In the genomic region with DNA sequence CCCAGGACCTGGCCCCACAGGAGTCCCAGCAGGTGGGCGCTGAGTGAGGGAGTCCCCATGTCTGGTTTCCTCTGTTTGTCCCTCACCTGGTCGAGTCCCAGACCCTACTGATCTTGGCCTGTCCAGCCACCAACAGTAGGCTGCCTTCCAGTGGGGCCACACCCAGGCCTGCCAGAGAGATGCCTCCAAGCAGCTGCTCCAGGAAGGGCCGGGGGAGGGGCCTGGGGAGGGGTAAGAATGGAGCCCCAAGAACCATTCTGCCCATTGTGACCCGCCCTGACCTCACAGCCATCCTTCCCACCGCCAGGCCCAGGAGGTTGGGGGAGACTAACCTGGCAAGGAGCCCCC, we compare ENCODE assay signal across 9 cellular contexts.
DNase-seq lines count a peak whose midpoint lies in the region; ATAC-seq and TF ChIP-seq lines count a peak whose summit lies in the region.
"Had no signal": no experiment of that assay in that cellular context is flagged by ENCODE, and none has a peak within 500 bp of the region (broad histone marks: within the 10 kb centered on the region; RNA-seq: fewer than 3 reads in every experiment).

No MANE protein-coding gene starts in this region.

- H3K27me3 ChIP-seq in OCI-LY3 (ENCODE audit: low read depth, low read length) (peaks cover 15% of the 10 kb centered on the region; the same call in 1 of the 2 replicates), parathyroid adenoma (ENCODE audit: control insufficient read depth, insufficient read depth, low read length) (no peaks in the 10 kb centered on the region)

- peaks cover 17% of the 10 kb centered on the region for H3K4me1 ChIP-seq in OCI-LY3 (ENCODE audit: low read length)
- peaks cover 29% of the 10 kb centered on the region for H3K4me1 ChIP-seq in parathyroid adenoma

- peak overlapping the region; percentile 89 for H3K4me3 ChIP-seq in OCI-LY3 (ENCODE audit: low read length)
- H3K4me3 ChIP-seq in epithelial cell of esophagus (ENCODE audit: low read length), result peak overlapping the region; percentile 52
- peak overlapping the region; percentile 44 for H3K4me3 ChIP-seq in parathyroid adenoma (ENCODE audit: low read depth, low read length)

- H3K9me3 ChIP-seq in OCI-LY3 (ENCODE audit: insufficient read depth, low read length), result no peaks in the 10 kb centered on the region
- no peaks in the 10 kb centered on the region for H3K9me3 ChIP-seq in parathyroid adenoma (ENCODE audit: control insufficient read depth, low read length)

- DNase-seq in CMK (ENCODE audit: low read depth) (peak; percentile 14), epithelial cell of esophagus (ENCODE audit: low read depth) (no peak), ecto neural progenitor cell (ENCODE audit: low spot score) (no peak), globus pallidus (ENCODE audit: low spot score) (no peak), GM19238 (ENCODE audit: insufficient read length, low spot score) (no peak)
- DNase-seq: SW 1271 had no signal

- H3K27ac ChIP-seq in OCI-LY3 (ENCODE audit: low read length) (no peak overlapping the region), parathyroid adenoma (peak overlapping the region; percentile 58)

- H3K79me2 ChIP-seq in OCI-LY3 (ENCODE audit: low read length) (no peaks in the 10 kb centered on the region), parathyroid adenoma (peaks cover 2% of the 10 kb centered on the region)

- H3K9ac ChIP-seq in OCI-LY3 (ENCODE audit: low read length) (peak overlapping the region; percentile 82), parathyroid adenoma (peak overlapping the region; percentile 70)

- H3K4me2 ChIP-seq in OCI-LY3 (ENCODE audit: low read length), result peak overlapping the region; percentile 93
- H3K4me2 ChIP-seq in parathyroid adenoma (ENCODE audit: low read length), result peak overlapping the region; percentile 61

- H4K20me1 ChIP-seq in OCI-LY3 (ENCODE audit: insufficient read depth, low read length), result no peaks in the 10 kb centered on the region

- no peak overlapping the region for H2AFZ ChIP-seq in OCI-LY3 (ENCODE audit: low read depth, low read length)
- H2AFZ ChIP-seq in parathyroid adenoma, result peak overlapping the region; percentile 82

- no peaks in the 10 kb centered on the region for H3K36me3 ChIP-seq in OCI-LY3 (replicated peaks; ENCODE audit: low read depth, low read length)
- no peaks in the 10 kb centered on the region for H3K36me3 ChIP-seq in parathyroid adenoma (ENCODE audit: control insufficient read depth, insufficient read depth, low read length)

- ATAC-seq in HG03354 (IDR thresholded peaks at IDR 0.05; ENCODE audit: poor library complexity, severe bottlenecking, unreplicated experiment), result no peak

- no peak for TF ChIP-seq CTCF in OCI-LY3 (IDR thresholded peaks at IDR 0.05; ENCODE audit: low read depth, low read length)
- TF ChIP-seq CTCF in epithelial cell of esophagus (IDR thresholded peaks at IDR 0.05; ENCODE audit: insufficient read depth, low read depth, low read length, missing control alignments), result no peak
- TF ChIP-seq CTCF in parathyroid adenoma (IDR thresholded peaks at IDR 0.05), result no peak
